In genomic region chr10:103917326-103918052, GRCh38 we compare ENCODE assay signal across 1 cellular context.
TF ChIP-seq lines count a peak whose summit lies in the region.

No MANE protein-coding gene starts in this region.

TF ChIP-seq in HepG2, 621 proteins besides CTCF, POLR2A, EP300 and RAD21 (continued from another document and continues in another):
- TF ChIP-seq CENPBD1 (CRISPR knock-in tag; IDR thresholded peaks at IDR 0.05; ENCODE audit: borderline replicate concordance, low read depth) (no peak), ZNF546 (CRISPR knock-in tag; conservative IDR thresholded peaks at IDR 0.05) (0 out of 2 replicates have a peak, but pooled peaks have one; percentile 49), MTA1 (CRISPR knock-in tag; IDR thresholded peaks at IDR 0.05; ENCODE audit: borderline replicate concordance) (no peak; the same call in 1 of the 2 replicates), TIGD3 (CRISPR knock-in tag; IDR thresholded peaks at IDR 0.05; ENCODE audit: borderline replicate concordance) (no peak), MAFF (IDR thresholded peaks at IDR 0.05; ENCODE audit: low read depth, low read length) (no peak), U2AF1 (optimal IDR thresholded peaks at IDR 0.05; ENCODE audit: low read depth, low read length) (no peak), ZNF30 (CRISPR knock-in tag; IDR thresholded peaks at IDR 0.05) (no peak), ZBTB7B (CRISPR knock-in tag; IDR thresholded peaks at IDR 0.05) (no peak; the same call in 1 of the 2 replicates), ZMAT5 (CRISPR knock-in tag; IDR thresholded peaks at IDR 0.05; ENCODE audit: borderline replicate concordance, low read depth) (no peak), KDM6A (CRISPR knock-in tag; IDR thresholded peaks at IDR 0.05; ENCODE audit: low read depth) (no peak), ZBTB43 (CRISPR knock-in tag; conservative IDR thresholded peaks at IDR 0.05) (no peak), FOXK1 (CRISPR knock-in tag; IDR thresholded peaks at IDR 0.05; ENCODE audit: borderline replicate concordance, low read depth) (no peak), THRA (CRISPR knock-in tag; IDR thresholded peaks at IDR 0.05; ENCODE audit: borderline replicate concordance) (no peak), ZUFSP (CRISPR knock-in tag; IDR thresholded peaks at IDR 0.05; ENCODE audit: borderline replicate concordance) (no peak), MTA3 (CRISPR knock-in tag; IDR thresholded peaks at IDR 0.05) (no peak), ZNF12 (CRISPR knock-in tag; IDR thresholded peaks at IDR 0.05) (no peak), ZBTB38 (CRISPR knock-in tag; IDR thresholded peaks at IDR 0.05) (no peak), ZNF572 (CRISPR knock-in tag; IDR thresholded peaks at IDR 0.05) (0 out of 2 replicates have a peak, but pooled peaks have one; percentile 62), NCOA5 (CRISPR knock-in tag; IDR thresholded peaks at IDR 0.05) (no peak), ARID3A (IDR thresholded peaks at IDR 0.05; ENCODE audit: low read depth, low read length) (no peak), ZNF83 (CRISPR knock-in tag; IDR thresholded peaks at IDR 0.05; ENCODE audit: borderline replicate concordance) (no peak; the same call in 1 of the 2 replicates), ZNF432 (CRISPR knock-in tag; IDR thresholded peaks at IDR 0.05; ENCODE audit: borderline replicate concordance) (no peak), MED13 (CRISPR knock-in tag; IDR thresholded peaks at IDR 0.05) (0 out of 2 replicates have a peak, but pooled peaks have one; percentile 41), BATF2 (CRISPR knock-in tag; IDR thresholded peaks at IDR 0.05) (no peak), MYPOP (CRISPR knock-in tag; IDR thresholded peaks at IDR 0.05) (no peak; the same call in 1 of the 2 replicates), ZNF407 (CRISPR knock-in tag; IDR thresholded peaks at IDR 0.05; ENCODE audit: not compliant biosample characterization) (no peak), ZNF777 (CRISPR knock-in tag; IDR thresholded peaks at IDR 0.05) (no peak), SUZ12 (IDR thresholded peaks at IDR 0.05; ENCODE audit: low read depth, low read length) (no peak), SP5 (CRISPR knock-in tag; IDR thresholded peaks at IDR 0.05; ENCODE audit: borderline replicate concordance, low read depth) (no peak), ZNF282 (IDR thresholded peaks at IDR 0.05; ENCODE audit: partially characterized antibody) (no peak), ZNF10 (CRISPR knock-in tag; IDR thresholded peaks at IDR 0.05; ENCODE audit: borderline replicate concordance, low read depth) (no peak), GPBP1L1 (CRISPR knock-in tag; IDR thresholded peaks at IDR 0.05) (no peak), ZNF354B (CRISPR knock-in tag; IDR thresholded peaks at IDR 0.05) (no peak), ZNF780A (CRISPR knock-in tag; IDR thresholded peaks at IDR 0.05) (no peak)
- TF ChIP-seq, protein P1, sequence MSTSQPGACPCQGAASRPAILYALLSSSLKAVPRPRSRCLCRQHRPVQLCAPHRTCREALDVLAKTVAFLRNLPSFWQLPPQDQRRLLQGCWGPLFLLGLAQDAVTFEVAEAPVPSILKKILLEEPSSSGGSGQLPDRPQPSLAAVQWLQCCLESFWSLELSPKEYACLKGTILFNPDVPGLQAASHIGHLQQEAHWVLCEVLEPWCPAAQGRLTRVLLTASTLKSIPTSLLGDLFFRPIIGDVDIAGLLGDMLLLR (CRISPR knock-in tag; IDR thresholded peaks at IDR 0.05) = peak; percentile 79; the same call in 1 of the 2 replicates
- TF ChIP-seq, protein P2, sequence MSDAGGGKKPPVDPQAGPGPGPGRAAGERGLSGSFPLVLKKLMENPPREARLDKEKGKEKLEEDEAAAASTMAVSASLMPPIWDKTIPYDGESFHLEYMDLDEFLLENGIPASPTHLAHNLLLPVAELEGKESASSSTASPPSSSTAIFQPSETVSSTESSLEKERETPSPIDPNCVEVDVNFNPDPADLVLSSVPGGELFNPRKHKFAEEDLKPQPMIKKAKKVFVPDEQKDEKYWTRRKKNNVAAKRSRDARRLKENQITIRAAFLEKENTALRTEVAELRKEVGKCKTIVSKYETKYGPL (CRISPR knock-in tag; IDR thresholded peaks at IDR 0.05) = no peak
